15 cellular contexts compared by ENCODE assay signal in genomic region chr5:166341708-166342329, GRCh38.
DNase-seq lines count a peak whose midpoint lies in the region; ATAC-seq and TF ChIP-seq lines count a peak whose summit lies in the region.
"Had no signal": no experiment of that assay in that cellular context is flagged by ENCODE, and none has a peak within 500 bp of the region (broad histone marks: within the 10 kb centered on the region; RNA-seq: fewer than 3 reads in every experiment).

No MANE protein-coding gene starts in this region.

- H3K27me3 ChIP-seq in PC-3 (ENCODE audit: low read length) = no peaks in the 10 kb centered on the region
- H3K27me3 ChIP-seq: colonic mucosa, Peyer's patch had no signal

- no peaks in the 10 kb centered on the region for H3K4me1 Mint-ChIP-seq in CD14-positive monocyte
- H3K4me1 Mint-ChIP-seq in activated CD4-positive, alpha-beta memory T cell treated with anti-CD3 and anti-CD28 coated beads, Interleukin-2, amount 10 ng/mL, durations not matched to agents 7 days and 5 days = no peaks in the 10 kb centered on the region
- H3K4me1 Mint-ChIP-seq: activated naive CD8-positive, alpha-beta T cell treated with anti-CD3 and anti-CD28 coated beads for 36 hours; CD4-positive, alpha-beta memory T cell; IgD-negative memory B cell; naive B cell had no signal

- no peak overlapping the region for H3K27ac Mint-ChIP-seq in CD14-positive monocyte
- H3K27ac Mint-ChIP-seq in activated CD4-positive, alpha-beta memory T cell treated with anti-CD3 and anti-CD28 coated beads, Interleukin-2, amount 10 ng/mL, durations not matched to agents 7 days and 5 days = no peak overlapping the region
- H3K27ac Mint-ChIP-seq: activated naive CD8-positive, alpha-beta T cell treated with anti-CD3 and anti-CD28 coated beads for 36 hours; CD4-positive, alpha-beta memory T cell; IgD-negative memory B cell; naive B cell had no signal

- no peaks in the 10 kb centered on the region for H3K9me2 ChIP-seq in PC-3 (replicated peaks; ENCODE audit: low read length)

- no peaks in the 10 kb centered on the region for H3K27me3 Mint-ChIP-seq in CD14-positive monocyte (ENCODE audit: low read depth in 3 of 3)
- no peaks in the 10 kb centered on the region for H3K27me3 Mint-ChIP-seq in activated CD4-positive, alpha-beta memory T cell treated with anti-CD3 and anti-CD28 coated beads, Interleukin-2, amount 10 ng/mL, durations not matched to agents 7 days and 5 days
- H3K27me3 Mint-ChIP-seq: activated naive CD8-positive, alpha-beta T cell treated with anti-CD3 and anti-CD28 coated beads for 36 hours; CD4-positive, alpha-beta memory T cell; IgD-negative memory B cell; naive B cell had no signal

- no peak overlapping the region for H3K4me3 Mint-ChIP-seq in CD14-positive monocyte
- H3K4me3 Mint-ChIP-seq in activated CD4-positive, alpha-beta memory T cell treated with anti-CD3 and anti-CD28 coated beads, Interleukin-2, amount 10 ng/mL, durations not matched to agents 7 days and 5 days = no peak overlapping the region
- H3K4me3 Mint-ChIP-seq: activated naive CD8-positive, alpha-beta T cell treated with anti-CD3 and anti-CD28 coated beads for 36 hours; CD4-positive, alpha-beta memory T cell; naive B cell had no signal

- no peaks in the 10 kb centered on the region for H3K4me1 ChIP-seq in PC-3 (ENCODE audit: insufficient read depth, low read length)
- H3K4me1 ChIP-seq: colonic mucosa, Peyer's patch had no signal

- H3K9me3 ChIP-seq in PC-3 (ENCODE audit: low read length) = 0 out of 2 replicates have a peak, but pooled peaks cover 6% of the 10 kb centered on the region
- H3K9me3 ChIP-seq: colonic mucosa, Peyer's patch had no signal

- ATAC-seq in GM21360 (IDR thresholded peaks at IDR 0.05; ENCODE audit: unreplicated experiment) = peak; percentile 63
- ATAC-seq in PC-3 = no peak
- no peak for ATAC-seq in GM21786 (IDR thresholded peaks at IDR 0.05; ENCODE audit: unreplicated experiment)

- H3K27ac ChIP-seq in PC-3 (ENCODE audit: low read length) = no peak overlapping the region
- H3K27ac ChIP-seq: colonic mucosa, Peyer's patch had no signal

- H3K4me3 ChIP-seq in PC-3 (ENCODE audit: low read length) = no peak overlapping the region
- no peak overlapping the region for H3K4me3 ChIP-seq in fibroblast of villous mesenchyme (ENCODE audit: low read depth, low read length)
- H3K4me3 ChIP-seq: colonic mucosa, Peyer's patch had no signal

- H3K36me3 Mint-ChIP-seq in CD14-positive monocyte = no peaks in the 10 kb centered on the region
- no peaks in the 10 kb centered on the region for H3K36me3 Mint-ChIP-seq in activated CD4-positive, alpha-beta memory T cell treated with anti-CD3 and anti-CD28 coated beads, Interleukin-2, amount 10 ng/mL, durations not matched to agents 7 days and 5 days (ENCODE audit: low read depth)
- H3K36me3 Mint-ChIP-seq: activated naive CD8-positive, alpha-beta T cell treated with anti-CD3 and anti-CD28 coated beads for 36 hours; CD4-positive, alpha-beta memory T cell; IgD-negative memory B cell; naive B cell had no signal

- POLR2A ChIA-PET in PC-3 (lab: Charles Lee; ENCODE audit: unreplicated experiment) = no interaction called here
- POLR2A ChIA-PET in activated CD4-positive, alpha-beta memory T cell treated with anti-CD3 and anti-CD28 coated beads, Interleukin-2, amount 10 ng/mL, durations not matched to agents 7 days and 5 days (lab: Charles Lee) = no interaction called here

- H4K20me1 ChIP-seq in PC-3 (ENCODE audit: low read length) = no peaks in the 10 kb centered on the region

- no TSS peak for BruUV-seq in PC-3 (replicated peaks; lab: Mats Ljungman, UMichigan)

- no peak overlapping the region for H2AFZ ChIP-seq in PC-3 (ENCODE audit: low read length)

- H3K79me2 ChIP-seq in PC-3 (ENCODE audit: low read length) = no peaks in the 10 kb centered on the region

- DNase-seq in CD14-positive monocyte (ENCODE audit: low spot score) (no peak), PC-3 (no peak), fibroblast of villous mesenchyme (ENCODE audit: low read depth) (no peak), GM10266 (ENCODE audit: extremely low spot score) (no peak), NCI-H2081 (lab: John Stamatoyannopoulos, UW) (no peak)
- DNase-seq in activated CD4-positive, alpha-beta memory T cell treated with anti-CD3 and anti-CD28 coated beads, Interleukin-2, amount 10 ng/mL, durations not matched to agents 7 days and 5 days = no peak
- DNase-seq: activated naive CD8-positive, alpha-beta T cell treated with anti-CD3 and anti-CD28 coated beads for 36 hours; CD4-positive, alpha-beta memory T cell; colonic mucosa; naive B cell; NCI-H2029 treated with DMSO at 0.1 percent for 48 hours; Peyer's patch had no signal

- H3K9me3 Mint-ChIP-seq in CD14-positive monocyte = peaks cover 0 to 6% (median 1%) of the 10 kb centered on the region in 7 donors
- H3K9me3 Mint-ChIP-seq in activated CD4-positive, alpha-beta memory T cell treated with anti-CD3 and anti-CD28 coated beads, Interleukin-2, amount 10 ng/mL, durations not matched to agents 7 days and 5 days = peaks cover 1% of the 10 kb centered on the region

- H3K9ac ChIP-seq in PC-3 (ENCODE audit: low read length) = no peak overlapping the region

- no peaks in the 10 kb centered on the region for H3F3A ChIP-seq in PC-3 (ENCODE audit: low read length, unreplicated experiment)

- intact Hi-C loops in CD14-positive monocyte (cut with micrococcal nuclease) = no loop called here
- intact Hi-C loops in PC-3 (cut with micrococcal nuclease) = no loop called here

- peak; percentile 14 for TF ChIP-seq CTCF in CD14-positive monocyte (IDR thresholded peaks at IDR 0.05)
- 0 out of 2 replicates have a peak, but pooled peaks have one; percentile 19 for TF ChIP-seq CTCF in PC-3 (conservative IDR thresholded peaks at IDR 0.05; ENCODE audit: low read depth, low read length)
- TF ChIP-seq CTCF in fibroblast of villous mesenchyme (IDR thresholded peaks at IDR 0.05; ENCODE audit: insufficient read depth, low read depth, low read length) = peak; percentile 41
- TF ChIP-seq CTCF in GM10266 (IDR thresholded peaks at IDR 0.05; ENCODE audit: control insufficient read depth, insufficient read depth, low read depth, missing control alignments) = no peak

- CTCF ChIA-PET in PC-3 (lab: Charles Lee) = no interaction called here
- CTCF ChIA-PET in activated CD4-positive, alpha-beta memory T cell treated with anti-CD3 and anti-CD28 coated beads, Interleukin-2, amount 10 ng/mL, durations not matched to agents 7 days and 5 days (lab: Charles Lee) = no interaction called here

- H3K4me2 ChIP-seq in PC-3 (ENCODE audit: low read length) = no peak overlapping the region

- no peaks in the 10 kb centered on the region for H3K36me3 ChIP-seq in PC-3 (ENCODE audit: low read depth, low read length)
- H3K36me3 ChIP-seq: colonic mucosa, Peyer's patch had no signal
